ENCODE assay signal across 8 cellular contexts in the genomic region with DNA sequence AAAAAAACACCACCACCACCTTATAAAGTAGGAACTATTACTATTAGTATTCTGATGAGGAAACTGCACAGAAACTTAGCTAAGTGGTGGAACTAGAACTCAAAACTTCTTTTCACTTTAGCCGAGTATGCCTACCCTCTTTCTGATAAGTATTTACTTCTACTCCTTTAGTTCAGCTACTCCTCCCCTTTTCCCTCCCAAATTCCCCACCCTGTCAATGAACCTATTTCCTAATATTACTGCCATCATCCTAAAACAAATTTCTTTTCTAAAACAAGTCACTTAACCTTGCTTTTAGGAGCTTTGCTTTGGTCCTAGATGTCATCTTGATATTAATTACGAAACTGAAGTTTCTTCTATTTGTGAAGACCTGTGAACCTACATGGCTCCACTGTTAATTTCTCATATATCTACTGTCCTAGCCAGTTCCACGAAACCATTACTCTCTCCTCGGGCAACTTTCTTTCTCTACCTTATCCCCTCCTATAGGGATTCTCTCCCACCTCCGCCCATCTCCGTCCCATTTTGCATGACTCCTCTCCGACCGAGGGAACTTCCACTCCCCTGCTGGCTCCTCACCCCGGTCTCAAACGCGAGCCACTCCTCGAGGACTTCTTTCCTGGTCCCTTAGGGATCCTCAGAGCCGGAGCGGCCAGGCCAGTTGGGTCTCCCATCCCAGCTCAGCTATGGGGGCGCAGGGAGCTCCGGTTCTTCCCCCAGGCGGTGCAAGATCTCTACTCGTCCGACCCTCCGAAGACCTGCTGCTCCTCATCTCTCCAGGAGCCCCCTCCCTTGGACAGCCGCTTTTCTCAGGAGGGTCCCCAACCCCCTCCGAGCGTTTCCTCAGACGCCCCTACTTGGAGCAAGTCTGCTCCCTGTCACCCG. TPM values are rescaled to one million over a fixed set of nuclear protein-coding genes. Genes with fewer than 3 reads are reported as not detected.
DNase-seq lines count a peak whose midpoint lies in the region; ATAC-seq and TF ChIP-seq lines count a peak whose summit lies in the region.

No MANE protein-coding gene starts in this region.

- CTCF ChIA-PET in activated CD4-positive, alpha-beta memory T cell treated with anti-CD3 and anti-CD28 coated beads for 36 hours (lab: Charles Lee): interaction anchor here (0.8 to 4.4 kb wide), 3 partner anchors 15 to 162 kb away, joined by 3 to 31 read pairs (median 12); no protein-coding TSS in a partner anchor

- H3K27me3 ChIP-seq in HUES6 (ENCODE audit: control insufficient read depth, insufficient read depth, low read length) (no peaks in the 10 kb centered on the region), muscle layer of duodenum (ENCODE audit: low read depth, low read length) (no peaks in the 10 kb centered on the region), uterus (no peaks in the 10 kb centered on the region)

- peak overlapping the region; percentile 94 for H3K27ac Mint-ChIP-seq in activated CD4-positive, alpha-beta memory T cell treated with anti-CD3 and anti-CD28 coated beads for 36 hours

- in situ Hi-C loops in Caki2 (cut with HindIII; ENCODE audit: low pct_unique_long_range_greater_than_20kb, low sequenced_read_pairs): loop anchor here (25.0 kb wide), 1 partner anchor 170 kb away; no protein-coding TSS in a partner anchor

- peaks cover 19% of the 10 kb centered on the region for H3K4me1 ChIP-seq in HUES6 (ENCODE audit: control insufficient read depth, insufficient read depth, low read length)
- peaks cover 21 to 54% of the 10 kb centered on the region in 2 donors for H3K4me1 ChIP-seq in muscle layer of duodenum (ENCODE audit: control insufficient read depth in 1 of 2, insufficient read depth in 2 of 2, low read length in 2 of 2)
- no peaks in the 10 kb centered on the region for H3K4me1 ChIP-seq in uterus

- DNase-seq in Caki2 (ENCODE audit: low read depth): peak; percentile 21
- DNase-seq in activated CD4-positive, alpha-beta memory T cell treated with anti-CD3 and anti-CD28 coated beads for 36 hours: peak; percentile 37
- DNase-seq in erythroblast (lab: John Stamatoyannopoulos, UW): peak; percentile 44 to 60
- DNase-seq in uterus: peak in 1 of 2 donors; percentile 46
- DNase-seq in NCI-H1092 (lab: John Stamatoyannopoulos, UW): no peak

- no peaks in the 10 kb centered on the region for H3K9me3 ChIP-seq in HUES6 (ENCODE audit: control insufficient read depth, insufficient read depth, low read depth, low read length)
- H3K9me3 ChIP-seq in muscle layer of duodenum (ENCODE audit: control insufficient read depth in 1 of 2, low read length in 2 of 2): no peaks in the 10 kb centered on the region
- no peaks in the 10 kb centered on the region for H3K9me3 ChIP-seq in uterus

- peaks cover 44% of the 10 kb centered on the region for H3K4me1 Mint-ChIP-seq in activated CD4-positive, alpha-beta memory T cell treated with anti-CD3 and anti-CD28 coated beads for 36 hours (ENCODE audit: low read depth)

- peak overlapping the region; percentile 44; the same call in 1 of the 2 replicates for H3K27ac ChIP-seq in HUES6 (ENCODE audit: low read depth, low read length)
- H3K27ac ChIP-seq in muscle layer of duodenum (ENCODE audit: low read length): peak overlapping the region; percentile 83
- H3K27ac ChIP-seq in uterus: peak overlapping the region; percentile 89 to 98

- H3K4me3 Mint-ChIP-seq in activated CD4-positive, alpha-beta memory T cell treated with anti-CD3 and anti-CD28 coated beads for 36 hours: peak overlapping the region; percentile 100

- peaks cover 2% of the 10 kb centered on the region for H3K36me3 Mint-ChIP-seq in activated CD4-positive, alpha-beta memory T cell treated with anti-CD3 and anti-CD28 coated beads for 36 hours

- no peak for TF ChIP-seq CTCF in uterus (IDR thresholded peaks at IDR 0.05)

- no peaks in the 10 kb centered on the region for H3K9me3 Mint-ChIP-seq in activated CD4-positive, alpha-beta memory T cell treated with anti-CD3 and anti-CD28 coated beads for 36 hours

- POLR2A ChIA-PET in activated CD4-positive, alpha-beta memory T cell treated with anti-CD3 and anti-CD28 coated beads for 36 hours (lab: Charles Lee): interaction anchor here (1.5 to 2.7 kb wide), 4 partner anchors 10 to 322 kb away, joined by 5 to 26 read pairs (median 8); a partner anchor contains a TSS

- peak overlapping the region; percentile 93 for H3K4me3 ChIP-seq in HUES6 (ENCODE audit: low read depth, low read length)
- peak overlapping the region; percentile 87 to 99 for H3K4me3 ChIP-seq in muscle layer of duodenum (ENCODE audit: low read depth in 1 of 2, low read length in 2 of 2)
- peak overlapping the region; percentile 88 for H3K4me3 ChIP-seq in uterus

- H3K36me3 ChIP-seq in HUES6 (ENCODE audit: control insufficient read depth, insufficient read depth, low read length) (no peaks in the 10 kb centered on the region), muscle layer of duodenum (ENCODE audit: control insufficient read depth in 1 of 2, insufficient read depth in 2 of 2, low read length in 2 of 2) (no peaks in the 10 kb centered on the region), uterus (no peaks in the 10 kb centered on the region)

- intact Hi-C loops in activated CD4-positive, alpha-beta memory T cell treated with anti-CD3 and anti-CD28 coated beads for 36 hours (cut with micrococcal nuclease): no loop called here
- intact Hi-C loops in uterus (cut with DNase I; ENCODE audit: low total_unique reads): no loop called here

- peak overlapping the region; percentile 80 for H3K9ac ChIP-seq in HUES6 (ENCODE audit: low read length)

- no peak for ATAC-seq in HG03196 (IDR thresholded peaks at IDR 0.05; ENCODE audit: unreplicated experiment)

- TF ChIP-seq POLR2A in erythroblast (IDR thresholded peaks at IDR 0.05; ENCODE audit: low read length) (no peak), uterus (IDR thresholded peaks at IDR 0.05) (no peak)

- H3K27me3 Mint-ChIP-seq in activated CD4-positive, alpha-beta memory T cell treated with anti-CD3 and anti-CD28 coated beads for 36 hours: no peaks in the 10 kb centered on the region

RNA-seq across cellular contexts. Expression of a gene that starts 1.1 kb away (rescaled TPM):
- total RNA-seq in Caki2 (2014; rRNA removed; shearing (Covaris generic); ENCODE audit: low replicate concordance): 15.0 and 24.9 TPM in 2 replicates
- 10 to 100 TPM; 45.0 to 46.9 TPM for total RNA-seq in activated CD4-positive, alpha-beta memory T cell treated with anti-CD3 and anti-CD28 coated beads for 36 hours
- total RNA-seq in uterus: 100 to 1,000 TPM in 1 of 4 donors, 10 to 100 TPM in 3; 27.1 to 119 (median 40.8) TPM

RNA-seq across cellular contexts. Expression of a gene that starts 33.4 kb away (rescaled TPM):
- total RNA-seq in Caki2 (2014; rRNA removed; shearing (Covaris generic); ENCODE audit: low replicate concordance): 11.5 and 21.1 TPM in 2 replicates
- total RNA-seq in activated CD4-positive, alpha-beta memory T cell treated with anti-CD3 and anti-CD28 coated beads for 36 hours: 10 to 100 TPM; 13.9 to 15.5 TPM
- total RNA-seq in uterus: 10 to 100 TPM; 12.3 to 32.1 (median 17.7) TPM
